Comparison of ENCODE assay signal across 1 cellular context in genomic region chr3:101803152-101803782, GRCh38.
TF ChIP-seq lines count a peak whose summit lies in the region.

No MANE protein-coding gene starts in this region.

TF ChIP-seq in IMR-90, 13 proteins besides CTCF, POLR2A, EP300 and RAD21:
- TF ChIP-seq SMC3 (IDR thresholded peaks at IDR 0.05; ENCODE audit: low read depth, low read length) (peak; percentile 61), USF2 (IDR thresholded peaks at IDR 0.05; ENCODE audit: low read depth, low read length) (no peak), NFE2L2 (IDR thresholded peaks at IDR 0.05; ENCODE audit: low read depth, low read length) (no peak), RCOR1 (IDR thresholded peaks at IDR 0.05; ENCODE audit: insufficient replicate concordance, low read length) (no peak), FOS (IDR thresholded peaks at IDR 0.05; ENCODE audit: low read depth, low read length) (no peak), ELK1 (IDR thresholded peaks at IDR 0.05; ENCODE audit: borderline replicate concordance, low read depth, low read length) (no peak), MAFK (IDR thresholded peaks at IDR 0.05; ENCODE audit: low read depth, low read length) (no peak), BHLHE40 (IDR thresholded peaks at IDR 0.05; ENCODE audit: low read depth, low read length) (no peak)
